7 cellular contexts compared by ENCODE assay signal in genomic region chr19:16143399-16144215, GRCh38. TPM values are rescaled to one million over a fixed set of nuclear protein-coding genes. Genes with fewer than 3 reads are reported as not detected.
A peak's percentile ranks its signal among the peaks of the same experiment; 100 is the strongest.
DNase-seq lines count a peak whose midpoint lies in the region; ATAC-seq and TF ChIP-seq lines count a peak whose summit lies in the region.

A gene with protein sequence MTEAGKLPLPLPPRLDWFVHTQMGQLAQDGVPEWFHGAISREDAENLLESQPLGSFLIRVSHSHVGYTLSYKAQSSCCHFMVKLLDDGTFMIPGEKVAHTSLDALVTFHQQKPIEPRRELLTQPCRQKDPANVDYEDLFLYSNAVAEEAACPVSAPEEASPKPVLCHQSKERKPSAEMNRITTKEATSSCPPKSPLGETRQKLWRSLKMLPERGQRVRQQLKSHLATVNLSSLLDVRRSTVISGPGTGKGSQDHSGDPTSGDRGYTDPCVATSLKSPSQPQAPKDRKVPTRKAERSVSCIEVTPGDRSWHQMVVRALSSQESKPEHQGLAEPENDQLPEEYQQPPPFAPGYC (plus strand): TSS chr19:16143685. CDS start chr19:16148751, 5,066 bp downstream.

- peak within 1 kb of the TSS; percentile 89 for H3K4me3 Mint-ChIP-seq in activated naive CD8-positive, alpha-beta T cell
- H3K4me3 Mint-ChIP-seq in naive B cell = peak within 1 kb of the TSS; percentile 95 to 100 (median 98)

- H3K9me3 Mint-ChIP-seq in activated naive CD8-positive, alpha-beta T cell (ENCODE audit: low read depth) = no peaks in the 10 kb centered on the region
- H3K9me3 Mint-ChIP-seq in naive B cell = peaks cover 0 to 6% (median 3%) of the 10 kb centered on the region in 7 donors

- TF ChIP-seq POLR2A in GM19193 (IDR thresholded peaks at IDR 0.05; ENCODE audit: extremely low read depth, insufficient read depth, insufficient read length) = peak; percentile 95

- peak; percentile 47 to 89 (median 69) for DNase-seq in T-helper 1 cell
- peak; percentile 91 for DNase-seq in naive B cell
- peak; percentile 87 for DNase-seq in ureter (ENCODE audit: low spot score)
- no peak for DNase-seq in globus pallidus (ENCODE audit: low spot score)

- peaks cover 23% of the 10 kb centered on the region for H3K4me1 Mint-ChIP-seq in activated naive CD8-positive, alpha-beta T cell (ENCODE audit: low read depth)
- H3K4me1 Mint-ChIP-seq in naive B cell = peaks cover 41 to 94% (median 57%) of the 10 kb centered on the region in 3 donors

- no peaks in the 10 kb centered on the region for H3K36me3 Mint-ChIP-seq in activated naive CD8-positive, alpha-beta T cell
- H3K36me3 Mint-ChIP-seq in naive B cell = peaks cover 4 to 7% of the 10 kb centered on the region in 2 donors

- H3K27me3 Mint-ChIP-seq in activated naive CD8-positive, alpha-beta T cell = no peaks in the 10 kb centered on the region
- no peaks in the 10 kb centered on the region for H3K27me3 Mint-ChIP-seq in naive B cell

- H3K27ac Mint-ChIP-seq in activated naive CD8-positive, alpha-beta T cell = peak within 1 kb of the TSS; percentile 94
- H3K27ac Mint-ChIP-seq in naive B cell = peak within 1 kb of the TSS; percentile 99 to 100 (median 99)

- ATAC-seq in HG03439 (IDR thresholded peaks at IDR 0.05; ENCODE audit: unreplicated experiment) = peak; percentile 59
- peak; percentile 81 to 83 for ATAC-seq in naive B cell (ENCODE audit: low read depth in 2 of 2)

RNA-seq across cellular contexts. Expression of the gene that starts here (rescaled TPM):
- polyA plus RNA-seq in naive B cell (ENCODE audit: low read depth in 6 of 6) = 10 to 100 TPM; 25.7 to 53.2 (median 40.1) TPM
- 10.6 TPM for total RNA-seq in ureter
